9 cellular contexts compared by ENCODE assay signal in the genomic region with DNA sequence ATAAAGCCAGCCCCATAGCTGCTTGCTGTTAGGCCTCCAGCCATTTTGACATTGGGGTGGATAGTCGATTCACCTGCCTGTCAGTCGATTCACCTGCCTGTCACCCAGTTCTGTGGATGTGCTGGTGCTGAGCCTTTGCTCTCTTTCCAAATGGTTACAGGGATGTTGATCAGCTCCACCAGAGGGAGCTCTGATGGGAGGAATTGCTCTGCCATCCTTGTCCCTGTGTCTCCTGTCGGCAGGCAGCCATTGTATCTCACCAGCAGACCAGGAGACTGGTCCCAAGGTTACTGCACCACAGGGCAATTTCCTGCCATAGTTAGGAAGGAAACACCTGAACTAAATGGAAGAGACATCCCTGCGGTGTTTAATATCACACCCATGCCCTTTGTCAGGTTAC. TPM values are rescaled to one million over a fixed set of nuclear protein-coding genes. Genes with fewer than 3 reads are reported as not detected.
DNase-seq lines count a peak whose midpoint lies in the region; ATAC-seq and TF ChIP-seq lines count a peak whose summit lies in the region.
"Had no signal": no experiment of that assay in that cellular context is flagged by ENCODE, and none has a peak within 500 bp of the region (broad histone marks: within the 10 kb centered on the region; RNA-seq: fewer than 3 reads in every experiment).

No MANE protein-coding gene starts in this region.

- H3K4me1 Mint-ChIP-seq in Calu3 (ENCODE audit: low read depth, unreplicated experiment): peaks cover 6% of the 10 kb centered on the region
- peaks cover 30% of the 10 kb centered on the region for H3K4me1 Mint-ChIP-seq in activated T-helper 1 cell treated with anti-CD3 and anti-CD28 coated beads, Interleukin-12 subunit alpha, Interleukin-12 subunit beta, Interleukin-2, Interleukin-4 antibody, amounts not matched to agents 30 ng/mL and 10 ng/mL and 1 ng/mL, durations not matched to agents 14 hours and 24 hours and 36 hours (ENCODE audit: low read depth)

- peaks cover 31% of the 10 kb centered on the region for H3K36me3 Mint-ChIP-seq in Calu3 (ENCODE audit: insufficient read depth, unreplicated experiment)
- no peaks in the 10 kb centered on the region for H3K36me3 Mint-ChIP-seq in activated T-helper 1 cell treated with anti-CD3 and anti-CD28 coated beads, Interleukin-12 subunit alpha, Interleukin-12 subunit beta, Interleukin-2, Interleukin-4 antibody, amounts not matched to agents 30 ng/mL and 10 ng/mL and 1 ng/mL, durations not matched to agents 14 hours and 24 hours and 36 hours (ENCODE audit: low read depth)

- DNase-seq in Calu3 (peak; percentile 50), HEK293T (ENCODE audit: extremely low spot score) (peak; percentile 43), RPMI8226 (peak; percentile 31), fibroblast of pulmonary artery (ENCODE audit: low read depth) (peak; percentile 50), retina (peak; percentile 35)
- no peak for DNase-seq in activated T-helper 1 cell treated with anti-CD3 and anti-CD28 coated beads, Interleukin-12 subunit alpha, Interleukin-12 subunit beta, Interleukin-2, Interleukin-4 antibody, amounts not matched to agents 30 ng/mL and 10 ng/mL and 1 ng/mL, durations not matched to agents 14 hours and 24 hours and 36 hours (ENCODE audit: low spot score)
- DNase-seq: T-cell had no signal

- POLR2A ChIA-PET in HEK293T (lab: Yijun Ruan, JAX): no interaction called here

- intact Hi-C loops in Calu3 (cut with micrococcal nuclease; ENCODE audit: unreplicated experiment): loop anchor here (2.0 to 5.0 kb wide), 2 partner anchors 76 to 224 kb away; no protein-coding TSS in a partner anchor
- intact Hi-C loops in activated T-helper 1 cell treated with anti-CD3 and anti-CD28 coated beads, Interleukin-12 subunit alpha, Interleukin-12 subunit beta, Interleukin-2, Interleukin-4 antibody, amounts not matched to agents 30 ng/mL and 10 ng/mL and 1 ng/mL, durations not matched to agents 14 hours and 24 hours and 36 hours (cut with micrococcal nuclease): loop anchor here (5.0 kb wide), 1 partner anchor 629 kb away; a partner anchor contains a TSS

- no peak for ATAC-seq in HG02885 (IDR thresholded peaks at IDR 0.05; ENCODE audit: poor library complexity, unreplicated experiment)
- no peak for ATAC-seq in GM18498 (IDR thresholded peaks at IDR 0.05; ENCODE audit: unreplicated experiment)

- BruUV-seq in Calu3 (replicated peaks; lab: Mats Ljungman, UMichigan): no TSS peak

- TF ChIP-seq CTCF in Calu3 (IDR thresholded peaks at IDR 0.05; ENCODE audit: unreplicated experiment): peak; percentile 46
- TF ChIP-seq CTCF in fibroblast of pulmonary artery (IDR thresholded peaks at IDR 0.05; ENCODE audit: low read length, missing control alignments): peak; percentile 77

- peak overlapping the region; percentile 58 for H3K27ac Mint-ChIP-seq in Calu3 (ENCODE audit: unreplicated experiment)
- no peak overlapping the region for H3K27ac Mint-ChIP-seq in activated T-helper 1 cell treated with anti-CD3 and anti-CD28 coated beads, Interleukin-12 subunit alpha, Interleukin-12 subunit beta, Interleukin-2, Interleukin-4 antibody, amounts not matched to agents 30 ng/mL and 10 ng/mL and 1 ng/mL, durations not matched to agents 14 hours and 24 hours and 36 hours
- H3K27ac Mint-ChIP-seq: T-cell had no signal

- CTCF ChIA-PET in Calu3 (lab: Charles Lee): interaction anchor here (0.8 to 2.3 kb wide), 5 partner anchors 17 to 49 kb away, joined by 3 to 24 read pairs (median 4); a partner anchor contains a TSS
- CTCF ChIA-PET in HEK293T (lab: Yijun Ruan, JAX): interaction anchor here (0.6 to 1.6 kb wide), 3 partner anchors 20 to 475 kb away, joined by 3 to 4 read pairs (median 3); no protein-coding TSS in a partner anchor

- no peak overlapping the region for H3K4me3 ChIP-seq in fibroblast of pulmonary artery (replicated peaks; ENCODE audit: low read depth, low read length)

- H3K27me3 Mint-ChIP-seq in Calu3 (ENCODE audit: unreplicated experiment): no peaks in the 10 kb centered on the region
- H3K27me3 Mint-ChIP-seq in activated T-helper 1 cell treated with anti-CD3 and anti-CD28 coated beads, Interleukin-12 subunit alpha, Interleukin-12 subunit beta, Interleukin-2, Interleukin-4 antibody, amounts not matched to agents 30 ng/mL and 10 ng/mL and 1 ng/mL, durations not matched to agents 14 hours and 24 hours and 36 hours (ENCODE audit: insufficient read depth): peaks cover 49% of the 10 kb centered on the region
- H3K27me3 Mint-ChIP-seq: T-cell had no signal

- H3K4me3 Mint-ChIP-seq in Calu3 (ENCODE audit: low read depth, unreplicated experiment): no peak overlapping the region
- no peak overlapping the region for H3K4me3 Mint-ChIP-seq in activated T-helper 1 cell treated with anti-CD3 and anti-CD28 coated beads, Interleukin-12 subunit alpha, Interleukin-12 subunit beta, Interleukin-2, Interleukin-4 antibody, amounts not matched to agents 30 ng/mL and 10 ng/mL and 1 ng/mL, durations not matched to agents 14 hours and 24 hours and 36 hours

- H3K9me3 Mint-ChIP-seq in Calu3 (ENCODE audit: low read depth, unreplicated experiment): no peaks in the 10 kb centered on the region
- no peaks in the 10 kb centered on the region for H3K9me3 Mint-ChIP-seq in activated T-helper 1 cell treated with anti-CD3 and anti-CD28 coated beads, Interleukin-12 subunit alpha, Interleukin-12 subunit beta, Interleukin-2, Interleukin-4 antibody, amounts not matched to agents 30 ng/mL and 10 ng/mL and 1 ng/mL, durations not matched to agents 14 hours and 24 hours and 36 hours
- H3K9me3 Mint-ChIP-seq: T-cell had no signal

TF ChIP-seq in HEK293T, 16 proteins besides CTCF, POLR2A, EP300 and RAD21:
- TF ChIP-seq TARDBP (IDR thresholded peaks at IDR 0.05) (no peak), ARNT (IDR thresholded peaks at IDR 0.05) (no peak), FOXM1 (IDR thresholded peaks at IDR 0.05; ENCODE audit: borderline replicate concordance) (no peak), SP1 (IDR thresholded peaks at IDR 0.05) (no peak), NFRKB (IDR thresholded peaks at IDR 0.05) (no peak), ZNF384 (IDR thresholded peaks at IDR 0.05) (no peak), ELF4 (IDR thresholded peaks at IDR 0.05) (no peak), CTBP1 (IDR thresholded peaks at IDR 0.05; ENCODE audit: borderline replicate concordance) (no peak), FOXA1 (IDR thresholded peaks at IDR 0.05) (no peak), FOXK2 (IDR thresholded peaks at IDR 0.05) (no peak), HDGF (IDR thresholded peaks at IDR 0.05; ENCODE audit: borderline replicate concordance) (no peak)
- TF ChIP-seq, protein P1, sequence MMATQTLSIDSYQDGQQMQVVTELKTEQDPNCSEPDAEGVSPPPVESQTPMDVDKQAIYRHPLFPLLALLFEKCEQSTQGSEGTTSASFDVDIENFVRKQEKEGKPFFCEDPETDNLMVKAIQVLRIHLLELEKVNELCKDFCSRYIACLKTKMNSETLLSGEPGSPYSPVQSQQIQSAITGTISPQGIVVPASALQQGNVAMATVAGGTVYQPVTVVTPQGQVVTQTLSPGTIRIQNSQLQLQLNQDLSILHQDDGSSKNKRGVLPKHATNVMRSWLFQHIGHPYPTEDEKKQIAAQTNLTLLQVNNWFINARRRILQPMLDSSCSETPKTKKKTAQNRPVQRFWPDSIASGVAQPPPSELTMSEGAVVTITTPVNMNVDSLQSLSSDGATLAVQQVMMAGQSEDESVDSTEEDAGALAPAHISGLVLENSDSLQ (IDR thresholded peaks at IDR 0.05): no peak
TF ChIP-seq in HEK293T: peak in this region for 0.

RNA-seq across cellular contexts. Expression of a gene that starts 6.1 kb away (rescaled TPM):
- total RNA-seq in Calu3 (2022): not detected in 2 replicates
- not detected in 2 replicates for total RNA-seq in activated T-helper 1 cell treated with anti-CD3 and anti-CD28 coated beads, Interleukin-12 subunit alpha, Interleukin-12 subunit beta, Interleukin-2, Interleukin-4 antibody, amounts not matched to agents 30 ng/mL and 10 ng/mL and 1 ng/mL, durations not matched to agents 14 hours and 24 hours and 36 hours

RNA-seq across cellular contexts. Expression of a gene that starts 34.7 kb away (rescaled TPM):
- total RNA-seq in Calu3 (2022): 56.7 and 65.8 TPM in 2 replicates
- 0.05 TPM in 2 replicates for total RNA-seq in activated T-helper 1 cell treated with anti-CD3 and anti-CD28 coated beads, Interleukin-12 subunit alpha, Interleukin-12 subunit beta, Interleukin-2, Interleukin-4 antibody, amounts not matched to agents 30 ng/mL and 10 ng/mL and 1 ng/mL, durations not matched to agents 14 hours and 24 hours and 36 hours

Comparison
In these comparisons a context has a peak if more than half of its experiments do, and no peak if none do; other contexts are left out.
1. RNA of a gene that starts 34.7 kb away (total RNA-seq): 56.7 to 65.8 TPM in Calu3; 0.05 TPM in activated T-helper 1 cell treated with anti-CD3 and anti-CD28 coated beads, Interleukin-12 subunit alpha, Interleukin-12 subunit beta, Interleukin-2, Interleukin-4 antibody, amounts not matched to agents 30 ng/mL and 10 ng/mL and 1 ng/mL, durations not matched to agents 14 hours and 24 hours and 36 hours; every median in the first group is over 10 times any median in the second.